Comparison of ENCODE assay signal across 9 cellular contexts in genomic region chr16:5025171-5025632, GRCh38. TPM values are rescaled to one million over a fixed set of nuclear protein-coding genes. Genes with fewer than 3 reads are reported as not detected.
DNase-seq lines count a peak whose midpoint lies in the region; ATAC-seq and TF ChIP-seq lines count a peak whose summit lies in the region.
"Had no signal": no experiment of that assay in that cellular context is flagged by ENCODE, and none has a peak within 500 bp of the region (broad histone marks: within the 10 kb centered on the region; RNA-seq: fewer than 3 reads in every experiment).

No MANE protein-coding gene starts in this region.

- no peaks in the 10 kb centered on the region for H3K36me3 ChIP-seq in mucosa of descending colon (ENCODE audit: low read depth)

- ATAC-seq in mucosa of descending colon (peak; percentile 62), HG02623 (IDR thresholded peaks at IDR 0.05; ENCODE audit: unreplicated experiment) (no peak), GM19467 (IDR thresholded peaks at IDR 0.05; ENCODE audit: unreplicated experiment) (no peak), GM21423 (IDR thresholded peaks at IDR 0.05; ENCODE audit: unreplicated experiment) (no peak)

- intact Hi-C loops in mucosa of descending colon (cut with DNase I, micrococcal nuclease), result no loop called here

- H3K9me3 ChIP-seq in mucosa of descending colon, result no peaks in the 10 kb centered on the region

- TF ChIP-seq CTCF in astrocyte of the spinal cord (IDR thresholded peaks at IDR 0.05; ENCODE audit: low read depth, low read length) (peak; percentile 58), mucosa of descending colon (IDR thresholded peaks at IDR 0.05) (no peak)

- H3K4me3 ChIP-seq in astrocyte of the spinal cord (ENCODE audit: low read depth, low read length) (no peak overlapping the region), mucosa of descending colon (no peak overlapping the region)

- in situ Hi-C loops in astrocyte of the spinal cord (cut with HindIII; ENCODE audit: low sequenced_read_pairs), result no loop called here

- peaks cover 3% of the 10 kb centered on the region for H3K4me1 ChIP-seq in mucosa of descending colon (ENCODE audit: low read depth)

- peak; percentile 47 for DNase-seq in DMS79 (lab: John Stamatoyannopoulos, UW)
- DNase-seq in NCI-H146 treated with DMSO at 0.1 percent for 48 hours (lab: John Stamatoyannopoulos, UW; ENCODE audit: unreplicated experiment), result peak; percentile 52
- DNase-seq in astrocyte of the spinal cord (ENCODE audit: low read depth, low spot score), result no peak
- peak in 2 of 3 donors; percentile 56 to 62 for DNase-seq in mucosa of descending colon
- no peak for DNase-seq in hepatic stellate cell (ENCODE audit: low spot score)

RNA-seq across cellular contexts. Expression of gene NAGPA, which starts 8.5 kb away (rescaled TPM):
- total RNA-seq in mucosa of descending colon, result 10 to 100 TPM; 21.5 to 34.7 (median 24.9) TPM

RNA-seq across cellular contexts. Expression of gene C16orf89, which starts 40.6 kb away (rescaled TPM):
- total RNA-seq in mucosa of descending colon, result 1 to 10 TPM; 2.5 to 5.0 (median 3.3) TPM
- total RNA-seq: T-helper 2 cell treated with Interferon-gamma antibody and Interleukin-4, amounts not matched to agents 100 ng/mL and 5 ng/mL, for 36 hours had no signal

RNA-seq across cellular contexts. Expression of gene ALG1, which starts 46.4 kb away (rescaled TPM):
- total RNA-seq in mucosa of descending colon, result 10 to 100 TPM; 17.7 to 32.2 (median 29.0) TPM

Comparison
In these comparisons a context has a peak if more than half of its experiments do, and no peak if none do; other contexts are left out.
1. DNase-seq: peak in DMS79 (single experiment), NCI-H146 treated with DMSO at 0.1 percent for 48 hours (single experiment) and mucosa of descending colon (2 of 3); none in astrocyte of the spinal cord (single experiment) and hepatic stellate cell (single experiment).